In the genomic region with DNA sequence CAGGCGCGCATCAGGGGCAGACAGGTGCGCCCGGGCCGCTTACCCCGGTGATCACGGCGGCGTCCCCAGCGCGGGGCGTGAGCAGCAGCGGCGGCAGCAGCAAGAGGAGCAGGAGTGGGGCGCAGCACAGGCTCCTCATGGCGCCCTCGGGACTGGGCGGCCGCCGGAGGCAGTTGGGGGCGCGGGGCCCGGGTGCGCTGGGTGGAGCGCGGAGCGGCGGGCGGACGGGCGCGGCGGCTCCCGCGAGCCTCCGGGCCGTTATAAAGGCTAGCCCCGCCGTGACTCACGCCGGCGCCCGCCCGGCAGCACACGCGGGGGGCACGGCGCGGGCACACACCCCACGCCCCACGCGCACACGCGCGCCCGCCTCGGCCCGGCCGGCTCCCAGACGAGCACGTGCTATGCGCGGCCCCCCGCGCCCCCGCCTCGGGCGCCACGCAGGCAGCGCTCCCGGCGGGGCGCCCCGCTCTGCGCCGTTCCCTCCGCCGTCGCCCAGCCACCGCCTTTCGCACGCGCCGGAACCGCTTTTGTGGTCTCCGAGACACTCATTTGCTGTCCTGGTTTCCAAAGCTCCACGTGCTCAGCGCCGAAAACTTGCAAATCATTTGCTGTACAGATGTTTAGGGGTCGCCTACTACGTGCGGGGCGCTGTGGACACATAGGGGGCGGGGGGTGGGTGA, we compare ENCODE assay signal across 8 cellular contexts. TPM values are rescaled to one million over a fixed set of nuclear protein-coding genes. Genes with fewer than 3 reads are reported as not detected.
DNase-seq lines count a peak whose midpoint lies in the region; ATAC-seq and TF ChIP-seq lines count a peak whose summit lies in the region.

A gene with protein sequence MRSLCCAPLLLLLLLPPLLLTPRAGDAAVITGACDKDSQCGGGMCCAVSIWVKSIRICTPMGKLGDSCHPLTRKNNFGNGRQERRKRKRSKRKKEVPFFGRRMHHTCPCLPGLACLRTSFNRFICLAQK (minus strand): TSS at position 235 of the 680 bp plus-strand sequence. CDS start 96 bp downstream, at position 139.

- no peak for TF ChIP-seq CTCF in nephron progenitor cell (IDR thresholded peaks at IDR 0.05)
- TF ChIP-seq CTCF in GM10266 (IDR thresholded peaks at IDR 0.05; ENCODE audit: control insufficient read depth, insufficient read depth, low read depth, missing control alignments), result no peak

- peak in 18 of 34 experiments; percentile 2 to 31 (median 11) for DNase-seq in T-cell
- DNase-seq in central memory CD8-positive, alpha-beta T cell (ENCODE audit: low spot score in 2 of 2), result no peak
- DNase-seq in nephron progenitor cell, result peak; percentile 59
- DNase-seq in NCI-H510A treated with DMSO at 0.1 percent for 48 hours (lab: John Stamatoyannopoulos, UW), result no peak
- no peak for DNase-seq in GM10266 (ENCODE audit: extremely low spot score)

- H3K27ac Mint-ChIP-seq in T-cell (peak within 1 kb of the TSS in 1 of 2 donors; percentile 66), nephron progenitor cell (no peak within 1 kb of the TSS)
- no peak within 1 kb of the TSS for H3K27ac Mint-ChIP-seq in central memory CD8-positive, alpha-beta T cell (ENCODE audit: low read depth)

- H3K4me3 ChIP-seq in urinary bladder (ENCODE audit: low read depth, low read length), result peak within 1 kb of the TSS; percentile 38

- H3K4me1 Mint-ChIP-seq in T-cell (peaks cover 16 to 24% (median 19%) of the 10 kb centered on the region in 3 donors), nephron progenitor cell (peaks cover 19% of the 10 kb centered on the region)
- peaks cover 18% of the 10 kb centered on the region for H3K4me1 Mint-ChIP-seq in central memory CD8-positive, alpha-beta T cell

- H3K4me1 ChIP-seq in ES-I3 (ENCODE audit: insufficient read depth, low read length), result peaks cover 10% of the 10 kb centered on the region
- H3K4me1 ChIP-seq in urinary bladder (ENCODE audit: insufficient read depth), result peaks cover 2% of the 10 kb centered on the region

- ATAC-seq in T-cell (replicated peaks in 1 of 4), result peak; percentile 70 to 79 (median 72)
- peak; percentile 64 for ATAC-seq in central memory CD8-positive, alpha-beta T cell (replicated peaks; ENCODE audit: extremely low read depth, poor library complexity, severe bottlenecking)
- ATAC-seq in GM18873 (IDR thresholded peaks at IDR 0.05; ENCODE audit: low FRiP score, unreplicated experiment), result no peak

- H3K27me3 Mint-ChIP-seq in T-cell (peaks cover 46 to 48% of the 10 kb centered on the region in 2 donors), nephron progenitor cell (ENCODE audit: low read depth, poor library complexity) (peaks cover 87% of the 10 kb centered on the region)
- peaks cover 77% of the 10 kb centered on the region for H3K27me3 Mint-ChIP-seq in central memory CD8-positive, alpha-beta T cell

- POLR2A ChIA-PET in T-cell (lab: Charles Lee), result no interaction called here

- H3K36me3 ChIP-seq in ES-I3 (ENCODE audit: insufficient read depth, low read length) (no peaks in the 10 kb centered on the region), urinary bladder (ENCODE audit: insufficient read depth) (no peaks in the 10 kb centered on the region)

- peak within 1 kb of the TSS; percentile 52; the same call in 1 of the 2 replicates for H3K9ac ChIP-seq in ES-I3 (ENCODE audit: low read depth, low read length)

- no peak within 1 kb of the TSS for H3K27ac ChIP-seq in urinary bladder (ENCODE audit: low read depth)

- CTCF ChIA-PET in T-cell (lab: Charles Lee), result no interaction called here

- H3K36me3 Mint-ChIP-seq in T-cell (no peaks in the 10 kb centered on the region), nephron progenitor cell (ENCODE audit: low read depth) (no peaks in the 10 kb centered on the region)
- H3K36me3 Mint-ChIP-seq in central memory CD8-positive, alpha-beta T cell (ENCODE audit: insufficient read depth), result no peaks in the 10 kb centered on the region

- H3K9me3 ChIP-seq in ES-I3 (ENCODE audit: control insufficient read depth, insufficient read depth, low read length), result no peaks in the 10 kb centered on the region

- whole genome bisulfite sequencing in urinary bladder, result under 1% methylated on average over 94 of the region's 94 CpGs

- peak within 1 kb of the TSS; percentile 70 to 80 (median 75) for H3K4me3 Mint-ChIP-seq in T-cell
- H3K4me3 Mint-ChIP-seq in central memory CD8-positive, alpha-beta T cell, result peak within 1 kb of the TSS; percentile 65
- peak within 1 kb of the TSS; percentile 85 for H3K4me3 Mint-ChIP-seq in nephron progenitor cell

- no peaks in the 10 kb centered on the region for H3K9me3 Mint-ChIP-seq in T-cell
- H3K9me3 Mint-ChIP-seq in central memory CD8-positive, alpha-beta T cell, result no peaks in the 10 kb centered on the region
- H3K9me3 Mint-ChIP-seq in nephron progenitor cell, result no peaks in the 10 kb centered on the region

RNA-seq across cellular contexts. Expression of the gene that starts here (rescaled TPM):
- total RNA-seq in T-cell (1 to 10 TPM in 2 of 5 donors, under 1 TPM in 3; 0.42 to 1.9 (median 0.63) TPM), urinary bladder (0.74 TPM)
- 0.15 TPM for polyA plus RNA-seq in urinary bladder

Comparison
In these comparisons a context has a peak if more than half of its experiments do, and no peak if none do; other contexts are left out.
1. DNase-seq: peak in T-cell (18 of 34) and nephron progenitor cell (single experiment); none in central memory CD8-positive, alpha-beta T cell (0 of 2), NCI-H510A treated with DMSO at 0.1 percent for 48 hours (single experiment) and GM10266 (single experiment).
2. Peak in every context shown above with its lines, with median percentiles within 50 percentile points of each other: H3K4me3 Mint-ChIP-seq.